Comparison of ENCODE assay signal across 8 cellular contexts in genomic region chr1:24535021-24535424, GRCh38. TPM values are rescaled to one million over a fixed set of nuclear protein-coding genes. Genes with fewer than 3 reads are reported as not detected.
DNase-seq lines count a peak whose midpoint lies in the region; ATAC-seq and TF ChIP-seq lines count a peak whose summit lies in the region.

No MANE protein-coding gene starts in this region.

- H3K4me3 Mint-ChIP-seq in activated T-helper 1 cell treated with anti-CD3 and anti-CD28 coated beads, Interleukin-12 subunit alpha, Interleukin-12 subunit beta, Interleukin-2, Interleukin-4 antibody, amounts not matched to agents 30 ng/mL and 10 ng/mL and 1 ng/mL, durations not matched to agents 14 hours and 24 hours and 36 hours = peak overlapping the region; percentile 86

- H3K27ac ChIP-seq in DOHH2 (ENCODE audit: low read depth, low read length) (peak overlapping the region; percentile 85), skin epidermis (peak overlapping the region in 12 of 21 experiments; percentile 5 to 87 (median 70)), SJCRH30 (no peak overlapping the region)

- DNase-seq in NCI-H526 (lab: John Stamatoyannopoulos, UW) (peak; percentile 43 to 78), HEK293T (ENCODE audit: extremely low spot score) (no peak), DMS 273 treated with DMSO at 0.1 percent for 48 hours (lab: John Stamatoyannopoulos, UW) (no peak), SJCRH30 (no peak)
- DNase-seq in activated T-helper 1 cell treated with anti-CD3 and anti-CD28 coated beads, Interleukin-12 subunit alpha, Interleukin-12 subunit beta, Interleukin-2, Interleukin-4 antibody, amounts not matched to agents 30 ng/mL and 10 ng/mL and 1 ng/mL, durations not matched to agents 14 hours and 24 hours and 36 hours (ENCODE audit: low spot score) = peak; percentile 75

- CTCF ChIA-PET in HEK293T (lab: Yijun Ruan, JAX) = interaction anchor here (1.0 kb wide), 1 partner anchor 120 kb away, joined by 3 read pairs; the partner anchor contains the start of gene NIPAL3

- POLR2A ChIA-PET in HEK293T (lab: Yijun Ruan, JAX) = interaction anchor here (1.0 kb wide), 1 partner anchor 120 kb away, joined by 3 read pairs; the partner anchor contains the start of gene NIPAL3

- H3K9me3 ChIP-seq in DOHH2 (ENCODE audit: control insufficient read depth, insufficient read depth, low read length) = no peaks in the 10 kb centered on the region
- no peaks in the 10 kb centered on the region for H3K9me3 ChIP-seq in SJCRH30 (replicated peaks)

- no peaks in the 10 kb centered on the region for H3K79me2 ChIP-seq in DOHH2 (ENCODE audit: control insufficient read depth, low read length)

- H3K27me3 ChIP-seq in DOHH2 (ENCODE audit: control insufficient read depth, low read length) = no peaks in the 10 kb centered on the region
- no peaks in the 10 kb centered on the region for H3K27me3 ChIP-seq in SJCRH30

- H3K9me2 ChIP-seq in DOHH2 (replicated peaks; ENCODE audit: control insufficient read depth, low read length) = no peaks in the 10 kb centered on the region

- H3K4me1 ChIP-seq in DOHH2 (ENCODE audit: control insufficient read depth, low read length) = peaks cover 70% of the 10 kb centered on the region
- H3K4me1 ChIP-seq in SJCRH30 = no peaks in the 10 kb centered on the region

- H3K9me3 Mint-ChIP-seq in activated T-helper 1 cell treated with anti-CD3 and anti-CD28 coated beads, Interleukin-12 subunit alpha, Interleukin-12 subunit beta, Interleukin-2, Interleukin-4 antibody, amounts not matched to agents 30 ng/mL and 10 ng/mL and 1 ng/mL, durations not matched to agents 14 hours and 24 hours and 36 hours = no peaks in the 10 kb centered on the region

- H3K4me2 ChIP-seq in DOHH2 (ENCODE audit: low read length) = peak overlapping the region; percentile 83

- no peak for ATAC-seq in GM19397 (IDR thresholded peaks at IDR 0.05; ENCODE audit: unreplicated experiment)

- H3K27me3 Mint-ChIP-seq in activated T-helper 1 cell treated with anti-CD3 and anti-CD28 coated beads, Interleukin-12 subunit alpha, Interleukin-12 subunit beta, Interleukin-2, Interleukin-4 antibody, amounts not matched to agents 30 ng/mL and 10 ng/mL and 1 ng/mL, durations not matched to agents 14 hours and 24 hours and 36 hours (ENCODE audit: insufficient read depth) = no peaks in the 10 kb centered on the region

- peaks cover 53% of the 10 kb centered on the region for H3K4me1 Mint-ChIP-seq in activated T-helper 1 cell treated with anti-CD3 and anti-CD28 coated beads, Interleukin-12 subunit alpha, Interleukin-12 subunit beta, Interleukin-2, Interleukin-4 antibody, amounts not matched to agents 30 ng/mL and 10 ng/mL and 1 ng/mL, durations not matched to agents 14 hours and 24 hours and 36 hours (ENCODE audit: low read depth)

- peaks cover 53% of the 10 kb centered on the region for H3F3A ChIP-seq in DOHH2 (ENCODE audit: control insufficient read depth, insufficient read depth)

- peak overlapping the region; percentile 95 for H3K27ac Mint-ChIP-seq in activated T-helper 1 cell treated with anti-CD3 and anti-CD28 coated beads, Interleukin-12 subunit alpha, Interleukin-12 subunit beta, Interleukin-2, Interleukin-4 antibody, amounts not matched to agents 30 ng/mL and 10 ng/mL and 1 ng/mL, durations not matched to agents 14 hours and 24 hours and 36 hours

- peaks cover 10% of the 10 kb centered on the region for H3K36me3 ChIP-seq in DOHH2 (ENCODE audit: control insufficient read depth, low read length)
- no peaks in the 10 kb centered on the region for H3K36me3 ChIP-seq in SJCRH30

- H4K20me1 ChIP-seq in DOHH2 (ENCODE audit: control insufficient read depth, insufficient read depth, low read depth, low read length) = no peaks in the 10 kb centered on the region

- peaks cover 34% of the 10 kb centered on the region for H3K36me3 Mint-ChIP-seq in activated T-helper 1 cell treated with anti-CD3 and anti-CD28 coated beads, Interleukin-12 subunit alpha, Interleukin-12 subunit beta, Interleukin-2, Interleukin-4 antibody, amounts not matched to agents 30 ng/mL and 10 ng/mL and 1 ng/mL, durations not matched to agents 14 hours and 24 hours and 36 hours (ENCODE audit: low read depth)

- intact Hi-C loops in activated T-helper 1 cell treated with anti-CD3 and anti-CD28 coated beads, Interleukin-12 subunit alpha, Interleukin-12 subunit beta, Interleukin-2, Interleukin-4 antibody, amounts not matched to agents 30 ng/mL and 10 ng/mL and 1 ng/mL, durations not matched to agents 14 hours and 24 hours and 36 hours (cut with micrococcal nuclease) = loop anchor here (1.0 to 5.0 kb wide), 6 partner anchors 47 to 342 kb away; partner anchors contain the start of genes CLIC4, NIPAL3 and SRRM1

- H3K4me3 ChIP-seq in DOHH2 (ENCODE audit: low read length) = peak overlapping the region; percentile 70
- peak overlapping the region in 3 of 7 experiments; percentile 11 to 24 (median 22) for H3K4me3 ChIP-seq in skin epidermis
- no peak overlapping the region for H3K4me3 ChIP-seq in SJCRH30

- no peak for TF ChIP-seq CTCF in DOHH2 (IDR thresholded peaks at IDR 0.05; ENCODE audit: low read depth, low read length, poor library complexity, severe bottlenecking)

TF ChIP-seq in HEK293T, 16 proteins besides CTCF, POLR2A, EP300 and RAD21:
- no peak for TF ChIP-seq FOXK2 (IDR thresholded peaks at IDR 0.05)
TF ChIP-seq in HEK293T: peak in this region for 0.

RNA-seq across cellular contexts. Expression of gene NCMAP, which starts 20.9 kb away (rescaled TPM):
- not detected in 2 replicates for total RNA-seq in activated T-helper 1 cell treated with anti-CD3 and anti-CD28 coated beads, Interleukin-12 subunit alpha, Interleukin-12 subunit beta, Interleukin-2, Interleukin-4 antibody, amounts not matched to agents 30 ng/mL and 10 ng/mL and 1 ng/mL, durations not matched to agents 14 hours and 24 hours and 36 hours
- total RNA-seq in SJCRH30 (2014; rRNA removed; shearing (Covaris generic)) = not detected in 2 replicates

RNA-seq across cellular contexts. Expression of gene RCAN3, which starts 32.4 kb away (rescaled TPM):
- 26.5 and 26.8 TPM in 2 replicates for total RNA-seq in activated T-helper 1 cell treated with anti-CD3 and anti-CD28 coated beads, Interleukin-12 subunit alpha, Interleukin-12 subunit beta, Interleukin-2, Interleukin-4 antibody, amounts not matched to agents 30 ng/mL and 10 ng/mL and 1 ng/mL, durations not matched to agents 14 hours and 24 hours and 36 hours
- total RNA-seq in SJCRH30 (2014; rRNA removed; shearing (Covaris generic)) = 0.18 and 0.25 TPM in 2 replicates

Comparison
In these comparisons a context has a peak if more than half of its experiments do, and no peak if none do; other contexts are left out.
1. DNase-seq: peak in NCI-H526 (2 of 2) and activated T-helper 1 cell treated with anti-CD3 and anti-CD28 coated beads, Interleukin-12 subunit alpha, Interleukin-12 subunit beta, Interleukin-2, Interleukin-4 antibody, amounts not matched to agents 30 ng/mL and 10 ng/mL and 1 ng/mL, durations not matched to agents 14 hours and 24 hours and 36 hours (single experiment); none in HEK293T (single experiment), DMS 273 treated with DMSO at 0.1 percent for 48 hours (single experiment) and SJCRH30 (0 of 2).
2. RNA of gene RCAN3, which starts 32.4 kb away (total RNA-seq): 26.5 to 26.8 TPM in activated T-helper 1 cell treated with anti-CD3 and anti-CD28 coated beads, Interleukin-12 subunit alpha, Interleukin-12 subunit beta, Interleukin-2, Interleukin-4 antibody, amounts not matched to agents 30 ng/mL and 10 ng/mL and 1 ng/mL, durations not matched to agents 14 hours and 24 hours and 36 hours; 0.18 to 0.25 TPM in SJCRH30; every median in the first group is over 10 times any median in the second.